16 cellular contexts compared by ENCODE assay signal in genomic region chr10:3196482-3196881, GRCh38. TPM values are rescaled to one million over a fixed set of nuclear protein-coding genes. Genes with fewer than 3 reads are reported as not detected.
A peak's percentile ranks its signal among the peaks of the same experiment; 100 is the strongest.
DNase-seq lines count a peak whose midpoint lies in the region; TF ChIP-seq lines count a peak whose summit lies in the region.
"Had no signal": no experiment of that assay in that cellular context is flagged by ENCODE, and none has a peak within 500 bp of the region (broad histone marks: within the 10 kb centered on the region; RNA-seq: fewer than 3 reads in every experiment).

No MANE protein-coding gene starts in this region.

- peak overlapping the region; percentile 38; the same call in 1 of the 2 replicates for H2AFZ ChIP-seq in KMS-11 (ENCODE audit: low read depth)
- peak overlapping the region; percentile 13 for H2AFZ ChIP-seq in fibroblast of lung (ENCODE audit: low read length)
- peak overlapping the region; percentile 20 for H2AFZ ChIP-seq in parathyroid adenoma

- DNase-seq in SJSA1 (ENCODE audit: low read depth in 1 of 2, low spot score in 2 of 2) = peak in 1 of 2 experiments; percentile 33
- no peak for DNase-seq in fibroblast of lung (ENCODE audit: low read depth in 2 of 2)
- DNase-seq in kidney glomerular epithelial cell (lab: John Stamatoyannopoulos, UW) = no peak
- no peak for DNase-seq in dedifferentiated amniotic fluid mesenchymal stem cell (ENCODE audit: extremely low spot score)
- no peak for DNase-seq in erythroblast (lab: John Stamatoyannopoulos, UW)
- DNase-seq: Caco-2; CD4-positive, CD25-positive, alpha-beta regulatory T cell; H9; NCI-H1092 treated with DMSO at 0.1 percent for 48 hours; NCI-H2029 treated with DMSO at 0.1 percent for 48 hours; NCI-H2171 treated with DMSO at 0.1 percent for 48 hours; NCI-H446; NK-92 treated with Interleukin-12 subunit alpha and Interleukin-12 subunit beta, amount 100 ng/mL, for 24 hours; SIG-M5 had no signal

- H3K27me3 ChIP-seq in KMS-11 (ENCODE audit: insufficient read depth, low read depth) (peaks cover 2% of the 10 kb centered on the region; the same call in 1 of the 2 replicates), SJSA1 (replicated peaks) (no peaks in the 10 kb centered on the region), fibroblast of lung (ENCODE audit: control insufficient read depth, insufficient read depth, low read length) (no peaks in the 10 kb centered on the region), parathyroid adenoma (ENCODE audit: control insufficient read depth, insufficient read depth, low read length) (no peaks in the 10 kb centered on the region)

- H3K4me2 ChIP-seq in KMS-11 (peak overlapping the region; percentile 65), fibroblast of lung (ENCODE audit: extremely low read depth, insufficient read depth, low read length) (no peak overlapping the region), parathyroid adenoma (ENCODE audit: low read length) (no peak overlapping the region)

- H3K9me3 ChIP-seq in SJSA1 (replicated peaks) (no peaks in the 10 kb centered on the region), fibroblast of lung (ENCODE audit: control insufficient read depth, insufficient read depth, low read depth, low read length) (no peaks in the 10 kb centered on the region), parathyroid adenoma (ENCODE audit: control insufficient read depth, low read length) (no peaks in the 10 kb centered on the region)
- H3K9me3 ChIP-seq: Caco-2 had no signal

- TF ChIP-seq POLR2A in erythroblast (IDR thresholded peaks at IDR 0.05; ENCODE audit: low read length) = no peak

- H3K9ac ChIP-seq in KMS-11 (peak overlapping the region; percentile 33; the same call in 1 of the 2 replicates), fibroblast of lung (ENCODE audit: insufficient read depth, low read length) (no peak overlapping the region), parathyroid adenoma (no peak overlapping the region)

- H3K4me3 ChIP-seq in KMS-11 (IDR thresholded peaks at IDR 0.05; ENCODE audit: insufficient read depth, low read depth, low read length) (no peak overlapping the region), SJSA1 (no peak overlapping the region), fibroblast of lung (replicated peaks in 1 of 4; ENCODE audit: control extremely low read depth in 1 of 4, insufficient read depth in 1 of 4, low read depth in 3 of 4, low read length in 4 of 4) (no peak overlapping the region), parathyroid adenoma (ENCODE audit: low read depth, low read length) (no peak overlapping the region)

- no peaks in the 10 kb centered on the region for H3K79me2 ChIP-seq in KMS-11 (ENCODE audit: insufficient read depth, low read depth)
- H3K79me2 ChIP-seq in fibroblast of lung (ENCODE audit: control insufficient read depth, insufficient read depth, low read length) = no peaks in the 10 kb centered on the region
- no peaks in the 10 kb centered on the region for H3K79me2 ChIP-seq in parathyroid adenoma

- H3K36me3 ChIP-seq in KMS-11 (ENCODE audit: insufficient read depth) = no peaks in the 10 kb centered on the region
- H3K36me3 ChIP-seq in SJSA1 = no peaks in the 10 kb centered on the region
- H3K36me3 ChIP-seq in fibroblast of lung (ENCODE audit: control insufficient read depth, insufficient read depth, low read length) = no peaks in the 10 kb centered on the region
- no peaks in the 10 kb centered on the region for H3K36me3 ChIP-seq in parathyroid adenoma (ENCODE audit: control insufficient read depth, insufficient read depth, low read length)

- TF ChIP-seq CTCF in KMS-11 (conservative IDR thresholded peaks at IDR 0.05; ENCODE audit: low read depth, low read length) (no peak), fibroblast of lung (conservative IDR thresholded peaks at IDR 0.05 in 1 of 2, IDR thresholded peaks at IDR 0.05 in 1 of 2; ENCODE audit: low read depth in 1 of 2, low read length in 2 of 2) (no peak), parathyroid adenoma (IDR thresholded peaks at IDR 0.05) (no peak)

- H4K20me1 ChIP-seq in KMS-11 (ENCODE audit: insufficient read depth) (no peaks in the 10 kb centered on the region), fibroblast of lung (ENCODE audit: control insufficient read depth, extremely low read depth, insufficient read depth, low read length) (no peaks in the 10 kb centered on the region)

- no peak overlapping the region for H3K27ac ChIP-seq in KMS-11
- H3K27ac ChIP-seq in SJSA1 = peak overlapping the region; percentile 13
- peak overlapping the region; percentile 37 for H3K27ac ChIP-seq in fibroblast of lung (ENCODE audit: insufficient read depth, low read length)
- H3K27ac ChIP-seq in parathyroid adenoma = no peak overlapping the region

- H3K4me1 ChIP-seq in KMS-11 (ENCODE audit: low read depth, poor library complexity, severe bottlenecking) (peaks cover 29% of the 10 kb centered on the region), SJSA1 (replicated peaks) (peaks cover 39% of the 10 kb centered on the region), fibroblast of lung (ENCODE audit: control insufficient read depth, extremely low read depth, insufficient read depth, low read length) (peaks cover 11% of the 10 kb centered on the region), parathyroid adenoma (peaks cover 7% of the 10 kb centered on the region)
- H3K4me1 ChIP-seq: Caco-2 had no signal

RNA-seq across cellular contexts. Expression of gene PITRM1, which starts 23.9 kb away (rescaled TPM):
- 51.0 and 72.8 TPM in 2 replicates for total RNA-seq in SJSA1 (2014; rRNA removed; shearing (Covaris generic))
- 40.6 and 73.7 TPM in 2 replicates for total RNA-seq in fibroblast of lung
- polyA plus RNA-seq in fibroblast of lung = 53.1 and 91.5 TPM in 2 replicates
- polyA plus RNA-seq in fibroblast of lung (2012) = 65.0 and 99.5 TPM in 2 replicates
- 76.6 and 130 TPM in 2 replicates for polyA minus RNA-seq in fibroblast of lung (ENCODE audit: low replicate concordance)

Comparison
In these comparisons a context has a peak if more than half of its experiments do, and no peak if none do; other contexts are left out.
1. H3K27ac ChIP-seq: peak in SJSA1 (single experiment) and fibroblast of lung (single experiment); none in KMS-11 (single experiment) and parathyroid adenoma (single experiment).
2. Peak in every context shown above with its lines, with median percentiles within 50 percentile points of each other: H2AFZ ChIP-seq.